8 cellular contexts compared by ENCODE assay signal in genomic region chr2:64654993-64655666, GRCh38. TPM values are rescaled to one million over a fixed set of nuclear protein-coding genes. Genes with fewer than 3 reads are reported as not detected.
DNase-seq lines count a peak whose midpoint lies in the region; ATAC-seq and TF ChIP-seq lines count a peak whose summit lies in the region.

No MANE protein-coding gene starts in this region.

- CTCF ChIA-PET in WTC11 (lab: Charles Lee) = interaction anchor here (1.0 to 4.1 kb wide), 8 partner anchors 10 to 218 kb away, joined by 3 to 51 read pairs (median 8); no protein-coding TSS in a partner anchor

- H3K4me3 Mint-ChIP-seq in HFFc6 = peak overlapping the region; percentile 88
- peak overlapping the region; percentile 71 for H3K4me3 Mint-ChIP-seq in WTC11

- peaks cover 47% of the 10 kb centered on the region for H3K4me1 Mint-ChIP-seq in HFFc6 (ENCODE audit: low read depth)
- H3K4me1 Mint-ChIP-seq in WTC11 = peaks cover 35% of the 10 kb centered on the region

- no peaks in the 10 kb centered on the region for H3K27me3 Mint-ChIP-seq in HFFc6 (ENCODE audit: insufficient read depth)
- peaks cover 35% of the 10 kb centered on the region for H3K27me3 Mint-ChIP-seq in WTC11 (ENCODE audit: low read depth)

- DNase-seq in COLO829 (ENCODE audit: low spot score) = peak; percentile 56
- DNase-seq in HFFc6 = peak; percentile 51
- DNase-seq in WTC11 (ENCODE audit: low spot score) = no peak
- DNase-seq in fibroblast of the aortic adventitia (ENCODE audit: low read depth) = peak; percentile 29
- peak; percentile 41 to 44 for DNase-seq in stimulated activated CD4-positive, alpha-beta T cell treated with anti-CD3 and anti-CD28 coated beads, Interleukin-2, amount 100 ng/mL, for 24 hours
- DNase-seq in NK-92 (lab: John Stamatoyannopoulos, UW; ENCODE audit: unreplicated experiment) = no peak

- H3K36me3 Mint-ChIP-seq in HFFc6 (ENCODE audit: low read depth) (no peaks in the 10 kb centered on the region), WTC11 (no peaks in the 10 kb centered on the region)

- TF ChIP-seq CTCF in HFFc6 (IDR thresholded peaks at IDR 0.05) = peak; percentile 57
- no peak for TF ChIP-seq CTCF in WTC11 (IDR thresholded peaks at IDR 0.05)
- peak; percentile 47 for TF ChIP-seq CTCF in fibroblast of the aortic adventitia (IDR thresholded peaks at IDR 0.05; ENCODE audit: insufficient read depth, low read length)

- POLR2A ChIA-PET in WTC11 (lab: Charles Lee) = interaction anchor here (0.5 to 3.0 kb wide), 4 partner anchors 10 to 95 kb away, joined by 3 to 27 read pairs (median 15); no protein-coding TSS in a partner anchor

- H3K9me3 Mint-ChIP-seq in HFFc6 = no peaks in the 10 kb centered on the region
- H3K9me3 Mint-ChIP-seq in WTC11 = no peaks in the 10 kb centered on the region

- H3K27ac Mint-ChIP-seq in HFFc6 (peak overlapping the region; percentile 87), WTC11 (no peak overlapping the region)

- peak overlapping the region; percentile 76 for H3K4me3 ChIP-seq in fibroblast of the aortic adventitia (ENCODE audit: low read depth, low read length)

- ATAC-seq in WTC11 = no peak
- ATAC-seq in HG03135 (IDR thresholded peaks at IDR 0.05; ENCODE audit: unreplicated experiment) = no peak
- no peak for ATAC-seq in GM18519 (IDR thresholded peaks at IDR 0.05; ENCODE audit: low FRiP score, unreplicated experiment)

TF ChIP-seq in WTC11, 78 proteins besides CTCF, POLR2A, EP300 and RAD21:
- TF ChIP-seq FOXK1 (CRISPR knock-in tag; IDR thresholded peaks at IDR 0.05) = no peak
- TF ChIP-seq ATF2 (CRISPR knock-in tag; IDR thresholded peaks at IDR 0.05; ENCODE audit: borderline replicate concordance, low read depth) = no peak
- TF ChIP-seq SP1 (CRISPR knock-in tag; conservative IDR thresholded peaks at IDR 0.05) = no peak
- TF ChIP-seq ZNF416 (CRISPR knock-in tag; IDR thresholded peaks at IDR 0.05) = no peak
- no peak for TF ChIP-seq FOXP1 (CRISPR knock-in tag; IDR thresholded peaks at IDR 0.05; ENCODE audit: borderline replicate concordance)
- no peak for TF ChIP-seq AR (CRISPR knock-in tag; IDR thresholded peaks at IDR 0.05)
- no peak for TF ChIP-seq NFE2L1 (CRISPR knock-in tag; IDR thresholded peaks at IDR 0.05)
- TF ChIP-seq OVOL2 (CRISPR knock-in tag; IDR thresholded peaks at IDR 0.05; ENCODE audit: borderline replicate concordance) = no peak
- no peak for TF ChIP-seq TCF7 (CRISPR knock-in tag; IDR thresholded peaks at IDR 0.05; ENCODE audit: low read depth)
- TF ChIP-seq ZNF671 (CRISPR knock-in tag; IDR thresholded peaks at IDR 0.05) = no peak
- no peak for TF ChIP-seq IRF2 (CRISPR knock-in tag; IDR thresholded peaks at IDR 0.05; ENCODE audit: borderline replicate concordance, low read depth)
- TF ChIP-seq EMX1 (CRISPR knock-in tag; IDR thresholded peaks at IDR 0.05) = no peak
- TF ChIP-seq NFATC4 (CRISPR knock-in tag; IDR thresholded peaks at IDR 0.05) = no peak

RNA-seq across cellular contexts. Expression of gene SERTAD2, which starts 1.4 kb away (rescaled TPM):
- 10 to 100 TPM; 22.2 to 33.9 (median 29.1) TPM for total RNA-seq in HFFc6 (2021; fragmentation: NEBNext Ultra II Directional; extraction: Animal tissue kit (Norgen Biotek cat#: 25700))
- total RNA-seq in WTC11 (2021) (7.9 to 8.0 TPM (median 7.9 TPM) in 3 replicates), fibroblast of the aortic adventitia (ENCODE audit: low replicate concordance) (19.1 and 34.4 TPM in 2 replicates)

Comparison
In these comparisons a context has a peak if more than half of its experiments do, and no peak if none do; other contexts are left out.
1. DNase-seq: peak in COLO829 (single experiment), HFFc6 (single experiment), fibroblast of the aortic adventitia (single experiment) and stimulated activated CD4-positive, alpha-beta T cell treated with anti-CD3 and anti-CD28 coated beads, Interleukin-2, amount 100 ng/mL, for 24 hours (2 of 2); none in WTC11 (single experiment) and NK-92 (single experiment).